8 cellular contexts compared by ENCODE assay signal in the genomic region with DNA sequence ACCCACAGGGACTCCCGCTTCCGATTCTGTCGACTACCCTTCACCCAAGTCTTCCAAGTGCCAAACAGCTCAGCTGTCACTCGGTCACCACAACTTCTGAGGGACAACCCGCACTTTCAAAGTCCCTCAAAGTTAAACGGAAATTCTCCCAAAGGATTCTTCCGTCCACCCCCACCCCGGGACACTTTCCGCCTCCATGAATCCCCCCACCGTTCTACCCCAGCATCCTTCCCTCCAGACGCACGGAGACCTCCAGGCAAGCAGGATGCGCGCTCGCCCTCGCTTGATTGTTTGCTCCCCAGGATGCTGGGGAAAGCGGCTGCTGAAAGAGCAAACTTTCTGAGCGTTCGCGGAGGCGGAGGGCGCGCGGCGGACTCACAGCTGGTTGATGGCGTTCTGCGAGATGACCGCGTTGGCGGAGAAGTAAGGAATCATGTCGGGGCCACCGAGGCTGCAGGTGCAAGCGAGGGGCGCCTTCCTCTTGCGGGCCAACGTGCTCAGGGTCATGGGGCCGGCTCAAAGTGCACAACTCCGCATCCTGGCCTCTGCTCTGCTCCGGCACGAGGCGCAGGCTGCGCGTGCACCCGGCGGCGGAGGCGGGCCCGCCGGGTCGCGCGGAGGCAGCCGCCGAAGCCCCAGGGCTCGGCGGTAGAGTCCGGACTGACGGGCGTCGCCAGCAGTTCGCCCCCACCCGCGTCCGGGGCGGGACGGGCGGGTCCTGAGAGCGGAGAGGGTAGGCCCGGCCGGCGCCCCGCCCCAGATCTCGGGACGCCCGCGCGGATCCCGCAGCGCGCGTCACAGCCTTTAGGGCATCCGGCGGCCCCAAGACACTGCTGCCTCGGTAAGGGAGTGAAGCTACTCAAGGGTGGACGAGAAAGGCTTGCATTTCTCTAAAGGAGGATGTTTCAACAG.
DNase-seq lines count a peak whose midpoint lies in the region; ATAC-seq and TF ChIP-seq lines count a peak whose summit lies in the region.

No MANE protein-coding gene starts in this region.

- TF ChIP-seq CTCF in KMS-11 (conservative IDR thresholded peaks at IDR 0.05; ENCODE audit: low read depth, low read length) (0 out of 2 replicates have a peak, but pooled peaks have one; percentile 11), adrenal gland (IDR thresholded peaks at IDR 0.05) (no peak), type B pancreatic cell (conservative IDR thresholded peaks at IDR 0.05) (no peak)

- peaks cover 15% of the 10 kb centered on the region for H3K27me3 Mint-ChIP-seq in type B pancreatic cell

- H3K4me1 Mint-ChIP-seq in type B pancreatic cell (ENCODE audit: unreplicated experiment) = peaks cover 15% of the 10 kb centered on the region

- no peaks in the 10 kb centered on the region for H3K9me3 ChIP-seq in adrenal gland (replicated peaks in 1 of 3)

- H3K79me2 ChIP-seq in KMS-11 (ENCODE audit: insufficient read depth, low read depth) = no peaks in the 10 kb centered on the region; the same call in 1 of the 2 replicates

- H3K36me3 Mint-ChIP-seq in type B pancreatic cell = no peaks in the 10 kb centered on the region

- peak in 1 of 2 donors; percentile 67 for TF ChIP-seq POLR2A in adrenal gland (IDR thresholded peaks at IDR 0.05)

- H3K27ac Mint-ChIP-seq in type B pancreatic cell = peak overlapping the region; percentile 65

- intact Hi-C loops in adrenal gland (cut with DNase I) (no loop called here), left cardiac atrium (cut with DNase I) (loop anchor here in 1 of 2 donors (5.0 kb wide), 1 partner anchor 119 kb away; no protein-coding TSS in a partner anchor), posterior vena cava (cut with DNase I) (no loop called here)

- peak overlapping the region; percentile 78 for H2AFZ ChIP-seq in KMS-11 (ENCODE audit: low read depth)

- peak overlapping the region; percentile 63 for H3K4me2 ChIP-seq in KMS-11

- H3K36me3 ChIP-seq in KMS-11 (ENCODE audit: insufficient read depth) (no peaks in the 10 kb centered on the region), adrenal gland (replicated peaks in 1 of 2) (no peaks in the 10 kb centered on the region)

- no peaks in the 10 kb centered on the region; the same call in none of the 2 replicates for H4K20me1 ChIP-seq in KMS-11 (ENCODE audit: insufficient read depth)

- peak; percentile 87 for DNase-seq in D341Med (ENCODE audit: low spot score)
- DNase-seq in SW480 (ENCODE audit: low spot score) = peak; percentile 77
- DNase-seq in adrenal gland = peak; percentile 85 to 90 (median 87)
- peak; percentile 94 for DNase-seq in left cardiac atrium
- peak; percentile 98 for DNase-seq in posterior vena cava (ENCODE audit: low spot score)
- peak; percentile 82 for DNase-seq in type B pancreatic cell (ENCODE audit: extremely low spot score, unreplicated experiment)

- H3K9me3 Mint-ChIP-seq in type B pancreatic cell = no peaks in the 10 kb centered on the region

- ATAC-seq in GM21576 (IDR thresholded peaks at IDR 0.05; ENCODE audit: unreplicated experiment) (peak; percentile 76), left cardiac atrium (peak; percentile 99)

- H3K27ac ChIP-seq in KMS-11 (peak overlapping the region; percentile 78), adrenal gland (peak overlapping the region; percentile 33 to 87 (median 80))

- peaks cover 32% of the 10 kb centered on the region for H3K4me1 ChIP-seq in KMS-11 (ENCODE audit: low read depth, poor library complexity, severe bottlenecking)
- peaks cover 8 to 19% of the 10 kb centered on the region in 2 donors for H3K4me1 ChIP-seq in adrenal gland (replicated peaks in 1 of 2)

- peak overlapping the region; percentile 95 for H3K4me3 Mint-ChIP-seq in type B pancreatic cell

- H3K27me3 ChIP-seq in KMS-11 (ENCODE audit: insufficient read depth, low read depth) = no peaks in the 10 kb centered on the region
- H3K27me3 ChIP-seq in adrenal gland = no peaks in the 10 kb centered on the region

- peak overlapping the region; percentile 74 for H3K9ac ChIP-seq in KMS-11

- 1% methylated on average over 15 to 85 of the region's 85 CpGs for WGBS in adrenal gland, 4 donors

- H3K4me3 ChIP-seq in KMS-11 (IDR thresholded peaks at IDR 0.05; ENCODE audit: insufficient read depth, low read depth, low read length) (no peak overlapping the region), adrenal gland (peak overlapping the region; percentile 41 to 85 (median 71))
